8 cellular contexts compared by ENCODE assay signal in the genomic region with DNA sequence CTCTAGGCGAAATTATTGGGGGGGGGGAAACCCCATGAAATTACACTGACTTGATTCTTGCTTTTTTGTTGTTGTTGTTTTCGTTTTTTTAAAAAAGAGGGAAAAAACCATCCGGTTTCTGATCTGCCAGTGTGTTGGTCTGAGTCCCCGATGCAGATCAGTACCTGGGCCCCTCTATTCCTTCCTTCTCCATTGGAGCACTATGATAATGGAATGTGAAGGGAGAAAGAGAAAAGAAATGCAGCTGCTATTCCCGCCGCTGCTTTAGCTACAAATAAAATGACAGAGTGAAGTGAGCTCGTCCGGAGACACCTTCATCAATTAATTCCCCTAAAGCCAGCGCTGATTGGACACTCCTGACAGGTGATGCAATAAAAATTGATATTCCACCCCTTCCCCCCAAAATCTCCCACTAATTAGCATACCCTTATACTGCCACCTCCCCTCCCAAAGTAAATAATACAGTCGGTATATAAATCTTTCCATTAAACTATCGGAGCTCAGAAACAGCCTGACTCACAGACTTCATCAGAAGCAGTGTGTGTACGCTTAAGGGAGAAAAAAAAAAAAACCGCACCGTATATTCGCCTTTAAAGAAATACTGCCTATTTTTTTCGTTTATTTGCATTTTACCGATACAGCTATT. TPM values are rescaled to one million over a fixed set of nuclear protein-coding genes. Genes with fewer than 3 reads are reported as not detected.
A peak's percentile ranks its signal among the peaks of the same experiment; 100 is the strongest.
DNase-seq lines count a peak whose midpoint lies in the region; ATAC-seq, FAIRE-seq and TF ChIP-seq lines count a peak whose summit lies in the region.

No MANE protein-coding gene starts in this region.

- peak overlapping the region; percentile 74 for H3K27ac ChIP-seq in psoas muscle

- peaks cover 27% of the 10 kb centered on the region for H3K4me1 ChIP-seq in psoas muscle

- H3K36me3 ChIP-seq in psoas muscle (ENCODE audit: insufficient read depth in 1 of 2, low read depth in 1 of 2), result no peaks in the 10 kb centered on the region

- peak; percentile 65 for FAIRE-seq in TTC549 (lab: Jason Lieb, UNC)

- ATAC-seq in psoas muscle (peak in 1 of 4 donors; percentile 34), HG02885 (IDR thresholded peaks at IDR 0.05; ENCODE audit: poor library complexity, unreplicated experiment) (no peak)

- DNase-seq in COR-L47 (lab: John Stamatoyannopoulos, UW) (peak; percentile 81), NCI-H1092 (lab: John Stamatoyannopoulos, UW) (peak; percentile 85), foreskin fibroblast (peak in 1 of 2 donors; percentile 59), psoas muscle (no peak), NCI-H226 (no peak)
- DNase-seq in activated effector memory CD4-positive, alpha-beta T cell treated with anti-CD3 and anti-CD28 coated beads, Interleukin-2, amount 50 U/mL, for 16 hours, result no peak

- intact Hi-C loops in psoas muscle (cut with DNase I), result loop anchor here (1.0 to 10.0 kb wide), 2 partner anchors 13 to 1037 kb away; no protein-coding TSS in a partner anchor

- TF ChIP-seq CTCF in foreskin fibroblast (IDR thresholded peaks at IDR 0.05; ENCODE audit: low read depth, low read length) (no peak), psoas muscle (IDR thresholded peaks at IDR 0.05) (no peak)

- WGBS in psoas muscle, 3 donors, result 14 to 17% (median 17%) methylated on average over 17 of the region's 17 CpGs

- H3K4me3 ChIP-seq in foreskin fibroblast (ENCODE audit: low read depth in 1 of 2, low read length in 2 of 2), result peak overlapping the region; percentile 60 to 84
- peak overlapping the region; percentile 77 for H3K4me3 ChIP-seq in psoas muscle

- H3K9me3 ChIP-seq in psoas muscle, result no peaks in the 10 kb centered on the region

- H3K27me3 ChIP-seq in psoas muscle (ENCODE audit: insufficient read depth in 3 of 3, low read length in 2 of 3), result peaks cover 0 to 8% (median 0%) of the 10 kb centered on the region in 3 donors

RNA-seq across cellular contexts. Expression of a gene that starts 7.4 kb away (rescaled TPM):
- under 1 TPM; 0.15 to 0.79 (median 0.35) TPM for total RNA-seq in psoas muscle
- polyA plus RNA-seq in psoas muscle, result under 1 TPM; 0.04 to 0.21 (median 0.11) TPM

RNA-seq across cellular contexts. Expression of a gene that starts 15.9 kb away (rescaled TPM):
- total RNA-seq in psoas muscle, result 10 to 100 TPM; 11.8 to 21.1 (median 16.9) TPM
- 10 to 100 TPM in 1 of 3 donors, 1 to 10 TPM in 2; 9.6 to 16.0 (median 10.0) TPM for polyA plus RNA-seq in psoas muscle

Comparison
In these comparisons a context has a peak if more than half of its experiments do, and no peak if none do; other contexts are left out.
1. DNase-seq: peak in COR-L47 (single experiment) and NCI-H1092 (single experiment); none in psoas muscle (0 of 2), NCI-H226 (single experiment) and activated effector memory CD4-positive, alpha-beta T cell treated with anti-CD3 and anti-CD28 coated beads, Interleukin-2, amount 50 U/mL, for 16 hours (single experiment).